Comparison of ENCODE assay signal across 17 cellular contexts in the genomic region with DNA sequence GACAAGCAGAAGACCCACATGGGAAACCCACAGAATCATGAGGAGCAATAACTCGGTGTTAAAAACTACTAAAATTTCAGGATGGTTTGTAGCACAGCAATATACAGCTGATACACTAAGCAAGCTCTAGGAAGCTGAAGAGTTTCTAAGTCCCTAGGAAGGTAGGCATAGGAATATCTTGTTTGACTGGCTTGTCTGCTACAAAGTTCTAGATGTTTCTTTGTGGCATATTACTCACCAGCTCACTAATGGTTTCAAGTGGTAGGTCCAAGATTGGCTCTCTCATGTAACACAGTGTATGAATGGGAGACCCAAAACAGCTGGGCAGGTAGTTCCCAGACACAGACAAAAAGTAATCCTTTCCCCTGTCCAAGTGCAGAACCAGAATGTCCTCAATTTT. TPM values are rescaled to one million over a fixed set of nuclear protein-coding genes. Genes with fewer than 3 reads are reported as not detected.
DNase-seq lines count a peak whose midpoint lies in the region; ATAC-seq and TF ChIP-seq lines count a peak whose summit lies in the region.
"Had no signal": no experiment of that assay in that cellular context is flagged by ENCODE, and none has a peak within 500 bp of the region (broad histone marks: within the 10 kb centered on the region; RNA-seq: fewer than 3 reads in every experiment).

No MANE protein-coding gene starts in this region.

- H3K27ac ChIP-seq in epithelial cell of prostate: peak overlapping the region; percentile 27
- H3K27ac ChIP-seq in right atrium auricular region: no peak overlapping the region

- H3K36me3 ChIP-seq in right atrium auricular region: peaks cover 83% of the 10 kb centered on the region

- H3K27me3 ChIP-seq in right atrium auricular region: no peaks in the 10 kb centered on the region
- H3K27me3 ChIP-seq: BE2C had no signal

- no peak overlapping the region for H3K4me3 Mint-ChIP-seq in activated naive CD8-positive, alpha-beta T cell
- no peak overlapping the region for H3K4me3 Mint-ChIP-seq in activated naive CD8-positive, alpha-beta T cell treated with anti-CD3 and anti-CD28 coated beads, Interleukin-2, amount 50 U/mL, for 24 hours
- no peak overlapping the region for H3K4me3 Mint-ChIP-seq in activated T-helper 1 cell treated with anti-CD3 and anti-CD28 coated beads, Interleukin-12 subunit alpha, Interleukin-12 subunit beta, Interleukin-2, Interleukin-4 antibody, amounts not matched to agents 30 ng/mL and 10 ng/mL and 1 ng/mL, durations not matched to agents 14 hours and 24 hours and 36 hours
- H3K4me3 Mint-ChIP-seq in stimulated activated memory B cell treated with anti-CD40 and anti-IgM and Interleukin-4, amounts not matched to agents 10 μg/mL and 1 μg/mL and 100 μg/mL, for 72 hours: no peak overlapping the region
- H3K4me3 Mint-ChIP-seq: CD4-positive, alpha-beta T cell; H9; IgD-negative memory B cell had no signal

- intact Hi-C loops in activated T-helper 1 cell treated with anti-CD3 and anti-CD28 coated beads, Interleukin-12 subunit alpha, Interleukin-12 subunit beta, Interleukin-2, Interleukin-4 antibody, amounts not matched to agents 30 ng/mL and 10 ng/mL and 1 ng/mL, durations not matched to agents 14 hours and 24 hours and 36 hours (cut with micrococcal nuclease): no loop called here

- no peaks in the 10 kb centered on the region for H3K9me3 ChIP-seq in right atrium auricular region
- H3K9me3 ChIP-seq: BE2C had no signal

- no peak for DNase-seq in activated naive CD8-positive, alpha-beta T cell treated with anti-CD3 and anti-CD28 coated beads, Interleukin-2, amount 50 U/mL, for 24 hours
- DNase-seq in activated T-helper 1 cell treated with anti-CD3 and anti-CD28 coated beads, Interleukin-12 subunit alpha, Interleukin-12 subunit beta, Interleukin-2, Interleukin-4 antibody, amounts not matched to agents 30 ng/mL and 10 ng/mL and 1 ng/mL, durations not matched to agents 14 hours and 24 hours and 36 hours (ENCODE audit: low spot score): no peak
- DNase-seq in epithelial cell of prostate (ENCODE audit: low read depth, low spot score) (no peak), right atrium auricular region (ENCODE audit: low spot score) (no peak), HCEC 1CT (no peak)
- DNase-seq: ACHN; BE2C; C1 segment of cervical spinal cord; CD4-positive, alpha-beta T cell; DMS153; DMS79; GDM1; H9 had no signal

- H3K27me3 Mint-ChIP-seq in activated naive CD8-positive, alpha-beta T cell: no peaks in the 10 kb centered on the region
- H3K27me3 Mint-ChIP-seq in activated naive CD8-positive, alpha-beta T cell treated with anti-CD3 and anti-CD28 coated beads, Interleukin-2, amount 50 U/mL, for 24 hours: no peaks in the 10 kb centered on the region
- no peaks in the 10 kb centered on the region for H3K27me3 Mint-ChIP-seq in activated T-helper 1 cell treated with anti-CD3 and anti-CD28 coated beads, Interleukin-12 subunit alpha, Interleukin-12 subunit beta, Interleukin-2, Interleukin-4 antibody, amounts not matched to agents 30 ng/mL and 10 ng/mL and 1 ng/mL, durations not matched to agents 14 hours and 24 hours and 36 hours (ENCODE audit: insufficient read depth)
- no peaks in the 10 kb centered on the region for H3K27me3 Mint-ChIP-seq in stimulated activated memory B cell treated with anti-CD40 and anti-IgM and Interleukin-4, amounts not matched to agents 10 μg/mL and 1 μg/mL and 100 μg/mL, for 72 hours
- H3K27me3 Mint-ChIP-seq: CD4-positive, alpha-beta T cell; IgD-negative memory B cell had no signal

- H3K4me1 ChIP-seq in right atrium auricular region: no peaks in the 10 kb centered on the region
- H3K4me1 ChIP-seq: BE2C had no signal

- ATAC-seq in activated naive CD8-positive, alpha-beta T cell treated with anti-CD3 and anti-CD28 coated beads, Interleukin-2, amount 50 U/mL, for 24 hours: no peak
- no peak for ATAC-seq in stimulated activated memory B cell treated with anti-CD40 and anti-IgM and Interleukin-4, amounts not matched to agents 10 μg/mL and 1 μg/mL and 100 μg/mL, for 72 hours
- ATAC-seq: HepG2 had no signal

- no peak overlapping the region for H3K4me3 ChIP-seq in right atrium auricular region

- H3K9me3 Mint-ChIP-seq in activated naive CD8-positive, alpha-beta T cell (ENCODE audit: low read depth): no peaks in the 10 kb centered on the region
- no peaks in the 10 kb centered on the region for H3K9me3 Mint-ChIP-seq in activated naive CD8-positive, alpha-beta T cell treated with anti-CD3 and anti-CD28 coated beads, Interleukin-2, amount 50 U/mL, for 24 hours
- H3K9me3 Mint-ChIP-seq in activated T-helper 1 cell treated with anti-CD3 and anti-CD28 coated beads, Interleukin-12 subunit alpha, Interleukin-12 subunit beta, Interleukin-2, Interleukin-4 antibody, amounts not matched to agents 30 ng/mL and 10 ng/mL and 1 ng/mL, durations not matched to agents 14 hours and 24 hours and 36 hours: no peaks in the 10 kb centered on the region
- H3K9me3 Mint-ChIP-seq in stimulated activated memory B cell treated with anti-CD40 and anti-IgM and Interleukin-4, amounts not matched to agents 10 μg/mL and 1 μg/mL and 100 μg/mL, for 72 hours: no peaks in the 10 kb centered on the region
- H3K9me3 Mint-ChIP-seq: CD4-positive, alpha-beta T cell; H9; IgD-negative memory B cell had no signal

- no peaks in the 10 kb centered on the region for H3K4me1 Mint-ChIP-seq in activated naive CD8-positive, alpha-beta T cell (ENCODE audit: low read depth)
- H3K4me1 Mint-ChIP-seq in activated naive CD8-positive, alpha-beta T cell treated with anti-CD3 and anti-CD28 coated beads, Interleukin-2, amount 50 U/mL, for 24 hours: no peaks in the 10 kb centered on the region
- H3K4me1 Mint-ChIP-seq in activated T-helper 1 cell treated with anti-CD3 and anti-CD28 coated beads, Interleukin-12 subunit alpha, Interleukin-12 subunit beta, Interleukin-2, Interleukin-4 antibody, amounts not matched to agents 30 ng/mL and 10 ng/mL and 1 ng/mL, durations not matched to agents 14 hours and 24 hours and 36 hours (ENCODE audit: low read depth): no peaks in the 10 kb centered on the region
- no peaks in the 10 kb centered on the region for H3K4me1 Mint-ChIP-seq in stimulated activated memory B cell treated with anti-CD40 and anti-IgM and Interleukin-4, amounts not matched to agents 10 μg/mL and 1 μg/mL and 100 μg/mL, for 72 hours
- H3K4me1 Mint-ChIP-seq: H9, IgD-negative memory B cell had no signal

- peak overlapping the region; percentile 16 for H3K27ac Mint-ChIP-seq in activated naive CD8-positive, alpha-beta T cell
- no peak overlapping the region for H3K27ac Mint-ChIP-seq in activated naive CD8-positive, alpha-beta T cell treated with anti-CD3 and anti-CD28 coated beads, Interleukin-2, amount 50 U/mL, for 24 hours
- H3K27ac Mint-ChIP-seq in activated T-helper 1 cell treated with anti-CD3 and anti-CD28 coated beads, Interleukin-12 subunit alpha, Interleukin-12 subunit beta, Interleukin-2, Interleukin-4 antibody, amounts not matched to agents 30 ng/mL and 10 ng/mL and 1 ng/mL, durations not matched to agents 14 hours and 24 hours and 36 hours: peak overlapping the region; percentile 16
- H3K27ac Mint-ChIP-seq in stimulated activated memory B cell treated with anti-CD40 and anti-IgM and Interleukin-4, amounts not matched to agents 10 μg/mL and 1 μg/mL and 100 μg/mL, for 72 hours: no peak overlapping the region
- H3K27ac Mint-ChIP-seq: CD4-positive, alpha-beta T cell; H9; IgD-negative memory B cell had no signal

- peaks cover 5% of the 10 kb centered on the region for H3K36me3 Mint-ChIP-seq in activated naive CD8-positive, alpha-beta T cell
- peaks cover 32% of the 10 kb centered on the region for H3K36me3 Mint-ChIP-seq in activated naive CD8-positive, alpha-beta T cell treated with anti-CD3 and anti-CD28 coated beads, Interleukin-2, amount 50 U/mL, for 24 hours (ENCODE audit: low read depth)
- peaks cover 32% of the 10 kb centered on the region for H3K36me3 Mint-ChIP-seq in activated T-helper 1 cell treated with anti-CD3 and anti-CD28 coated beads, Interleukin-12 subunit alpha, Interleukin-12 subunit beta, Interleukin-2, Interleukin-4 antibody, amounts not matched to agents 30 ng/mL and 10 ng/mL and 1 ng/mL, durations not matched to agents 14 hours and 24 hours and 36 hours (ENCODE audit: low read depth)
- H3K36me3 Mint-ChIP-seq in stimulated activated memory B cell treated with anti-CD40 and anti-IgM and Interleukin-4, amounts not matched to agents 10 μg/mL and 1 μg/mL and 100 μg/mL, for 72 hours: peaks cover 58% of the 10 kb centered on the region

- no peak for TF ChIP-seq CTCF in right atrium auricular region (IDR thresholded peaks at IDR 0.05)

RNA-seq across cellular contexts. Expression of a gene that starts 13.3 kb away (rescaled TPM):
- total RNA-seq in activated T-helper 1 cell treated with anti-CD3 and anti-CD28 coated beads, Interleukin-12 subunit alpha, Interleukin-12 subunit beta, Interleukin-2, Interleukin-4 antibody, amounts not matched to agents 30 ng/mL and 10 ng/mL and 1 ng/mL, durations not matched to agents 14 hours and 24 hours and 36 hours: 31.7 and 35.3 TPM in 2 replicates
- 1 to 10 TPM; 2.3 to 4.8 TPM for total RNA-seq in right atrium auricular region

Comparison
In these comparisons a context has a peak if more than half of its experiments do, and no peak if none do; other contexts are left out.
1. H3K27ac Mint-ChIP-seq: peak in activated naive CD8-positive, alpha-beta T cell (single experiment) and activated T-helper 1 cell treated with anti-CD3 and anti-CD28 coated beads, Interleukin-12 subunit alpha, Interleukin-12 subunit beta, Interleukin-2, Interleukin-4 antibody, amounts not matched to agents 30 ng/mL and 10 ng/mL and 1 ng/mL, durations not matched to agents 14 hours and 24 hours and 36 hours (single experiment); none in activated naive CD8-positive, alpha-beta T cell treated with anti-CD3 and anti-CD28 coated beads, Interleukin-2, amount 50 U/mL, for 24 hours (single experiment) and stimulated activated memory B cell treated with anti-CD40 and anti-IgM and Interleukin-4, amounts not matched to agents 10 μg/mL and 1 μg/mL and 100 μg/mL, for 72 hours (single experiment).